1 cellular context compared by ENCODE assay signal in the genomic region with DNA sequence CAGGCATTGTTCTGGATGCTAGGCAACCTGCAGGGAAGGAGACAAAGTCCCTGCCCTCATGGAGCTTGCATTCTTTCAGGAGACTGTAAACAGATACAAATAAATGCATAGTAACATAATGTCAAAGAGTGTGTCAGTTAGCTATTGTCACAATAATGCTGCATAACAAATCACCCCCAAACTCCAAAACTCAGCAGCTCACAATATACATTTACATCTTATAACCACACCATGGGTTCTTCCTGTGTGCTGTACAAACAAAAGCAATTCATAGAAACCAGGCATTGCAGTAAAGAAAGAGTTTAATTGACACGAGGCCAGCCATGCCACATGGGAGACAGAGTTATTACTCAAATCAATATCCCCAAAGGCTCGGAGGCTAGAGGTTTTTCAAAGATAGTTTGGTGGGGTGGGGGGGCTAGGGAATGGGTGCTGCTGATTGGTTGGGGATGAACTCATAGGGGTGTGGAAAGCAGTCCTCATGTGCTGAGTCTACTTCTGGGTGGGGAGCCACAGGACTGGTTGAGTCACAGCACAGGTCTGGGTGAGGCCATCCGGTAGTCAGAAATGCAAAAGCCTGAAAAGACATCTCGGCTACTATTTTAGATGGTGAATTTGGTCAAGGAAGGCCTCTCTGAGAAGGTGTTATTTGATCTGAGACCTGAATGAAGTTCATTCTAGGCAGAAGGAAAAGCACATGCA.
TF ChIP-seq lines count a peak whose summit lies in the region.

No MANE protein-coding gene starts in this region.

TF ChIP-seq in GM12891, 5 proteins besides CTCF, POLR2A, EP300 and RAD21 (continued from another document):
- TF ChIP-seq POU2F2 (IDR thresholded peaks at IDR 0.05; ENCODE audit: low read depth, low read length) (no peak), PAX5 (IDR thresholded peaks at IDR 0.05; ENCODE audit: insufficient read depth, low read length, severe bottlenecking) (no peak), TAF1 (IDR thresholded peaks at IDR 0.05; ENCODE audit: low read depth, low read length) (no peak)
